In the genomic region with DNA sequence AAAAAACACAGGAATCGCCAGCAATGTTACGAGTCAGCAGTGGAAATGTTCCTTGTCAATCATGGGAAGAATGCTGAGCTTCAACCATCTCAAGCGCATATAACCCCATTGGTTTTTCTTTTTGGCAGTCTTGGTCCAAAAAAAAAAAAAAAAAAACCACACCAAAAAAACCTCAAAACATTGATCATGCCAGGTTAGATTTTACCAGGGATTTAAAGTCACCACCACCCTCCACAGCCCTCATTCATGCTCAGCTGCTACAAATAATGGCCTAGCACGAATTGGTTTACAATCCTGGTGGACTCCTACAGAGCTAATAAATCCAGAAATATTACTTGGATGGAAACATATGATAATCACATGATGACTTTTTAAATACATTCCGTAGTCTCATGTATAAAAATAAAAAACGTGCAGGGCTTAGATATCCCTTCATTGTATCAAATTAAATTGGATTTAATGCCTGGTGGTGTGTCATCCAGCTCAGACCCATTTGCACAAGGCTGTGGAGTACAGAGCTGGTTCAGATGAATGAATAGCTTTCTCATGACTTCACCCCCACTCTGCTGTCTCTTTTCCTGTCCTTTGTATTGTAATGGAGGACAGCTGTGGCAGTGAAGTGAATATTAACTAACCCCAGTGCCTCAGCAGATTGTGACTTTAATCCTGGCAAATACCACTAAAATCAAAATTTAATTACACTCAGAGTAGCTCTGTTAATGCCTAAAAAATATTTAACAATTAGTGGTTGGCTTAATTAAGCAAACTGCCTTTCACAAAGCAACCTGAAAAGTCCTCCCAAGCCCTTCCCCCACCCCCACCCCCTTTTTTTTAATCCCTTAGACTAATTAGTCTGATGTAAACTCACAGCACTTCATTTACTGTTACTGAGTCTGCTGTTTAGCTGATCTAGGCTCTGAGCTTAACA, we compare ENCODE assay signal across 7 cellular contexts.
A peak's percentile ranks its signal among the peaks of the same experiment; 100 is the strongest.
DNase-seq lines count a peak whose midpoint lies in the region; ATAC-seq lines count a peak whose summit lies in the region.

No MANE protein-coding gene starts in this region.

- DNase-seq in H4 (ENCODE audit: low spot score) (peak; percentile 55), NCI-H748 (lab: John Stamatoyannopoulos, UW; ENCODE audit: unreplicated experiment) (peak; percentile 82), fibroblast of gingiva (ENCODE audit: low read depth) (peak; percentile 61), putamen (ENCODE audit: low spot score) (peak; percentile 76)

- ATAC-seq in GM18519 (IDR thresholded peaks at IDR 0.05; ENCODE audit: low FRiP score, unreplicated experiment) (no peak), HG03039 (IDR thresholded peaks at IDR 0.05; ENCODE audit: unreplicated experiment) (no peak), GM19324 (IDR thresholded peaks at IDR 0.05; ENCODE audit: low FRiP score, unreplicated experiment) (no peak)
